Comparison of ENCODE assay signal across 19 cellular contexts in the genomic region with DNA sequence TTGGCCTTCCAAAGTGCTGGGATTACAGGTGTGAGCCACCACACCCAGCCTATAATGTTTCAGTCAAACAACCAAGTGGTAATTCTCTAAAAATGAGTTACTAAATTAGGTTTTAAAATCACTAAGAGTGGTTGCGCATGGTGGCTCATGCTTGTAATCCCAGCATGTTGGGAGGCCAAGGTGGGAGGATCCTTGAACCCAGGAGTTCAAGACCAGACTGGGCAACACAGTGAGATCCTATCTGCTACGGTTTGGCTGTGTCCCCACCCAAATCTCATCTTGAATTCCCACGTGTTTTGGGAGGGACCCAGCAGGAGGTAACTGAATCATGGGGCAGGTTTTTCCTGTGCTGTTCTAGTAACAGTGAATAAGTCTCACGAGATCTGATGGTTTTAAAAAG.
"Had no signal": no experiment of that assay in that cellular context is flagged by ENCODE, and none has a peak within 500 bp of the region (broad histone marks: within the 10 kb centered on the region; RNA-seq: fewer than 3 reads in every experiment).

No MANE protein-coding gene starts in this region.

- H3K9me3 Mint-ChIP-seq: effector memory CD8-positive, alpha-beta T cell; naive thymus-derived CD8-positive, alpha-beta T cell; neural progenitor cell; stimulated activated naive CD8-positive, alpha-beta T cell treated with anti-CD3 and anti-CD28 coated beads, Interleukin-15, Interleukin-2, amounts not matched to agents 100 ng/mL and 50 ng/mL, for 24 hours had no signal

- H3K4me3 Mint-ChIP-seq: effector memory CD8-positive, alpha-beta T cell; naive thymus-derived CD8-positive, alpha-beta T cell; neural progenitor cell; stimulated activated naive CD8-positive, alpha-beta T cell treated with anti-CD3 and anti-CD28 coated beads, Interleukin-15, Interleukin-2, amounts not matched to agents 100 ng/mL and 50 ng/mL, for 24 hours had no signal

- FAIRE-seq: small intestine had no signal

- H2AFZ ChIP-seq: neural progenitor cell had no signal

- DNase-seq: effector memory CD8-positive, alpha-beta T cell; esophagus squamous epithelium; foreskin fibroblast; glutamatergic neuron; islet precursor cell; mammary epithelial cell; naive thymus-derived CD8-positive, alpha-beta T cell; nucleus accumbens; ovary; small intestine; stimulated activated CD4-positive, alpha-beta T cell treated with anti-CD3 and anti-CD28 coated beads, Interleukin-12 subunit alpha, Interleukin-12 subunit beta, amount 100 ng/mL, for 4 hours; tibial artery; upper lobe of left lung; uterus had no signal

- H3K4me1 Mint-ChIP-seq: neural progenitor cell had no signal

- H3K36me3 ChIP-seq: ovary, uterus had no signal

- H3K27me3 ChIP-seq: esophagus squamous epithelium, gastroesophageal sphincter, neural progenitor cell, ovary, right atrium auricular region, tibial artery, upper lobe of left lung, uterus had no signal

- H3K27me3 Mint-ChIP-seq: effector memory CD8-positive, alpha-beta T cell; naive thymus-derived CD8-positive, alpha-beta T cell; stimulated activated naive CD8-positive, alpha-beta T cell treated with anti-CD3 and anti-CD28 coated beads, Interleukin-15, Interleukin-2, amounts not matched to agents 100 ng/mL and 50 ng/mL, for 24 hours had no signal

- H3K9ac ChIP-seq: neural progenitor cell had no signal

- H3K4me1 ChIP-seq: neural progenitor cell, right atrium auricular region, tibial artery, uterus had no signal

- H3K27ac Mint-ChIP-seq: neural progenitor cell had no signal

- H3K9me3 ChIP-seq: esophagus squamous epithelium, gastroesophageal sphincter, ovary, right atrium auricular region, tibial artery, upper lobe of left lung, uterus had no signal

- H3K27ac ChIP-seq: esophagus squamous epithelium, gastroesophageal sphincter, neural progenitor cell, ovary, right atrium auricular region, tibial artery, upper lobe of left lung, uterus had no signal

- H3K4me2 ChIP-seq: neural progenitor cell had no signal

- H3K4me3 ChIP-seq: esophagus squamous epithelium, gastroesophageal sphincter, neural progenitor cell, ovary, right atrium auricular region, tibial artery, upper lobe of left lung, uterus had no signal

- ATAC-seq: effector memory CD8-positive, alpha-beta T cell; gastroesophageal sphincter; left lobe of liver; naive thymus-derived CD8-positive, alpha-beta T cell had no signal
